Comparison of ENCODE assay signal across 8 cellular contexts in the genomic region with DNA sequence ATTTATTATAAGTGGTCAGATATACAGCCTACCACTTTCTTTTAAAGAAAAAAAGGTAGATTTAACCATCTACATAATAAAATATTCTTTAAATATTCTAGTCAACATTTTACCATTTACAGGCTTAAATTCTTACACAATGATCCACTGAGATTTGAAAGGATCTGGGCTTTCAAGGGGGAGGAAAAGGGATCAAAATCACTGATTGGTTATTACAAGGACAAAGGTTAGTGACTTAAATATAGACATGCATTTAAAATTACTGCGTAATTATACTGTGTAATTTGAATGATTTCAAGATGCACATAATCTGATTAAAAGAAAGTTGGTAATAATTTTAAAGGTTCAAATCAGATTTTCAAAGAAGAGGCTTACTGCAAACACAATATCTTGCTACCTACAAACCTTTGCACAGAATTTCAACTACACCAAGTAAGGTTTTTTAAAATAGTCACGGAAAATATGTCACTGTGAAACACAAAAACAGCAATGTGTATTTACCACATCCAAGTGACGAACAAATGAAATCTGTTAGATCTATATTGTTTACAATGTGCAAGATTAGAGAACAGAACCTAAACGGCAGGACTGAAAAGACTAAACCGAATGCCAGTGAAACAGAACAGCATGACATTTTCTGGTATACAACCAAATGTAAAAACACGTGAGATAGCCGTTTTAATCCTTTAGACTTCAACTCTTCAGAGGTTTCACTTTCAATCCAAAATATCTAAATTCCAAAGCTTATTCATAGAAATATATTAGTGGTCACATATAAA. TPM values are rescaled to one million over a fixed set of nuclear protein-coding genes. Genes with fewer than 3 reads are reported as not detected.
DNase-seq lines count a peak whose midpoint lies in the region; ATAC-seq and TF ChIP-seq lines count a peak whose summit lies in the region.

No MANE protein-coding gene starts in this region.

- H3K36me3 Mint-ChIP-seq in chondrocyte (ENCODE audit: low read depth), result no peaks in the 10 kb centered on the region

- peak overlapping the region; percentile 48 for H3K4me3 Mint-ChIP-seq in chondrocyte (ENCODE audit: unreplicated experiment)

- H3K4me3 ChIP-seq in gastrocnemius medialis, result peak overlapping the region; percentile 50 to 63 (median 54)

- peak overlapping the region; percentile 89 to 94 (median 91) for H3K27ac ChIP-seq in gastrocnemius medialis

- peak; percentile 1 for ATAC-seq in GM18861 (IDR thresholded peaks at IDR 0.05; ENCODE audit: unreplicated experiment)
- peak; percentile 12 for ATAC-seq in HG03378 (IDR thresholded peaks at IDR 0.05; ENCODE audit: unreplicated experiment)
- peak in 1 of 2 donors; percentile 25 for ATAC-seq in gastrocnemius medialis
- no peak for ATAC-seq in omental fat pad (ENCODE audit: low FRiP score)

- H3K9me3 ChIP-seq in gastrocnemius medialis, result no peaks in the 10 kb centered on the region

- no peaks in the 10 kb centered on the region for H3K9me3 Mint-ChIP-seq in chondrocyte (ENCODE audit: low read depth)

- no peak for TF ChIP-seq POLR2A in gastrocnemius medialis (IDR thresholded peaks at IDR 0.05)

- no peaks in the 10 kb centered on the region for H3K36me3 ChIP-seq in gastrocnemius medialis

- peaks cover 56 to 62% of the 10 kb centered on the region in 2 donors for H3K4me1 ChIP-seq in gastrocnemius medialis

- TF ChIP-seq CTCF in chondrocyte (IDR thresholded peaks at IDR 0.05) (no peak), gastrocnemius medialis (IDR thresholded peaks at IDR 0.05 in 4 of 5, conservative IDR thresholded peaks at IDR 0.05 in 1 of 5) (no peak), GM13976 (IDR thresholded peaks at IDR 0.05; ENCODE audit: borderline replicate concordance, control extremely low read depth, extremely low read depth, insufficient read depth, missing control alignments) (no peak), omental fat pad (IDR thresholded peaks at IDR 0.05) (no peak)

- intact Hi-C loops in gastrocnemius medialis (cut with DNase I; ENCODE audit: low total_unique reads), result loop anchor here (5.0 to 10.0 kb wide), 5 partner anchors 82 to 608 kb away; a partner anchor contains a TSS

- H3K4me1 Mint-ChIP-seq in chondrocyte (ENCODE audit: low read depth), result peaks cover 98% of the 10 kb centered on the region

- peak overlapping the region; percentile 79 for H3K27ac Mint-ChIP-seq in chondrocyte (ENCODE audit: unreplicated experiment)

- no peaks in the 10 kb centered on the region for H3K27me3 ChIP-seq in gastrocnemius medialis

- DNase-seq in chondrocyte (ENCODE audit: low spot score), result no peak
- DNase-seq in gastrocnemius medialis, result no peak
- DNase-seq in NOMO-1 treated with dmso at 0.1 percent for 144 hours (lab: John Stamatoyannopoulos, UW; ENCODE audit: unreplicated experiment), result no peak
- DNase-seq in RKO (ENCODE audit: low spot score), result no peak
- no peak for DNase-seq in GM13976 (ENCODE audit: low spot score)
- DNase-seq in omental fat pad (ENCODE audit: low spot score), result no peak

- H3K27me3 Mint-ChIP-seq in chondrocyte (ENCODE audit: low read depth), result no peaks in the 10 kb centered on the region

- in situ Hi-C loops in gastrocnemius medialis (cut with MboI; ENCODE audit: low sequenced_read_pairs in 4 of 4), result loop anchor here in 3 of 4 donors (10.0 to 25.0 kb wide), 2 partner anchors 105 to 297 kb away; a partner anchor contains a TSS
- in situ Hi-C loops in GM13976 (cut with MboI; ENCODE audit: low sequenced_read_pairs, unreplicated experiment), result loop anchor here (10.0 kb wide), 1 partner anchor 155 kb away; no protein-coding TSS in a partner anchor

RNA-seq across cellular contexts. Expression of a gene that starts 40.8 kb away (rescaled TPM):
- 560 to 819 TPM (median 766 TPM) in 3 replicates for total RNA-seq in chondrocyte
- total RNA-seq in gastrocnemius medialis, result 100 to 1,000 TPM; 183 to 259 (median 244) TPM
- total RNA-seq in omental fat pad, result 100 to 1,000 TPM; 308 to 566 (median 400) TPM
